Comparison of ENCODE assay signal across 8 cellular contexts in the genomic region with DNA sequence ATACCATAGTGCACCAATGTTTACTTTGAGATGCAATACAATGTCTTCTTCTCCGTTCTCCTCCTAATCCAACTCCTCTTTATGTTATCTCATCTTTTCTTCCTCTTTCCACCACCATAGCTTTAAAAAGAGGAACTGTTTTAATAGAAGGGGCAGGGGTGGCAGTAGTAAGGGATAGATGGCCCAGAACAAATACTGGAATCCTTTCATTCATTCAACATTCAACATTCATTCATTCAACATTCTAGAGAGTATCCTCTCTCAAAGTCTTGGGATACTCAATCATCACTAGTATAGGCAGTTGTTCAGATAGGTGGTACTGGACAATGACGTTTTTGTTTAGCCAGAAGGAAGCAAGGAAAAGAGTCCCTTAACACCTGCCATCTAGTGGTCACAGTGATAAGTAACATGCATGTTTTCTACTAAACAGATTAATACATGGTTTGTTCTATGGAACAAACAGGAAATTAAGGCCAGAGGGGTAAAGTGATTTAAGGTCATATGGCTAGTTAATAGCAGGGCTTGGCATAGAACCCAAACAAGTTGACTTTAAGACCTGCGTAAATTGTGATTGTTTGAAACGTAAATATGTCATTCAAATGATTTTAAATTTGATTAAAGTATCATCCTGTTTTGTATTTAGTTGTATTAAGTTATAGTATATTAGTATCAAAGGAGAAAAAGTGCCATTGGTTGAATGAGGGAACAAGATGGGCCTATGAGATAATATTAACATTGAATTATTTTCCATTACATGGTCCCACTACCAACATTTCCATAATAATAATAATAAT. TPM values are rescaled to one million over a fixed set of nuclear protein-coding genes. Genes with fewer than 3 reads are reported as not detected.
DNase-seq lines count a peak whose midpoint lies in the region; ATAC-seq and TF ChIP-seq lines count a peak whose summit lies in the region.

No MANE protein-coding gene starts in this region.

- H3K79me2 ChIP-seq in MM.1S (ENCODE audit: low read length), result peaks cover 14% of the 10 kb centered on the region

- H3K4me3 ChIP-seq in MM.1S (ENCODE audit: low read length), result no peak overlapping the region
- no peak overlapping the region for H3K4me3 ChIP-seq in esophagus squamous epithelium

- H2AFZ ChIP-seq in MM.1S (ENCODE audit: low read length), result peak overlapping the region; percentile 50

- H3K4me1 Mint-ChIP-seq in progenitor cell of endocrine pancreas (ENCODE audit: low read depth), result peaks cover 8% of the 10 kb centered on the region

- H3K4me2 ChIP-seq in MM.1S (ENCODE audit: low read depth, low read length), result peak overlapping the region; percentile 25; the same call in 1 of the 2 replicates

- peaks cover 17% of the 10 kb centered on the region for H3K4me1 ChIP-seq in MM.1S (ENCODE audit: low read length)
- peaks cover 3 to 24% (median 6%) of the 10 kb centered on the region in 3 donors for H3K4me1 ChIP-seq in esophagus squamous epithelium

- DNase-seq in GM10248 (ENCODE audit: extremely low spot score) (peak; percentile 55), MM.1S (peak; percentile 82), RPMI8226 (peak; percentile 59), esophagus squamous epithelium (lab: John Stamatoyannopoulos, UW) (no peak), progenitor cell of endocrine pancreas (ENCODE audit: low spot score, unreplicated experiment) (no peak), head of caudate nucleus (no peak)

- intact Hi-C loops in esophagus squamous epithelium (cut with DNase I), result no loop called here
- intact Hi-C loops in head of caudate nucleus (cut with DNase I), result no loop called here

- peaks cover 3% of the 10 kb centered on the region for H3K9me3 Mint-ChIP-seq in progenitor cell of endocrine pancreas (ENCODE audit: low read depth)

- no peak overlapping the region for H3K27ac ChIP-seq in MM.1S (ENCODE audit: low read length)
- H3K27ac ChIP-seq in esophagus squamous epithelium, result no peak overlapping the region

- no peak for TF ChIP-seq POLR2A in esophagus squamous epithelium (IDR thresholded peaks at IDR 0.05)

- no peaks in the 10 kb centered on the region for H4K20me1 ChIP-seq in MM.1S (ENCODE audit: insufficient read depth, low read length)

- no peaks in the 10 kb centered on the region for H3K36me3 ChIP-seq in MM.1S (replicated peaks; ENCODE audit: insufficient read depth, low read length)
- H3K36me3 ChIP-seq in esophagus squamous epithelium, result peaks cover 0 to under 1% (median 0%) of the 10 kb centered on the region in 3 donors

- WGBS in esophagus squamous epithelium, 2 donors, result 42 to 47% methylated on average over 4 of the region's 4 CpGs

- peaks cover 3% of the 10 kb centered on the region for H3K27me3 Mint-ChIP-seq in progenitor cell of endocrine pancreas

- H3K27ac Mint-ChIP-seq in progenitor cell of endocrine pancreas, result no peak overlapping the region

- POLR2A ChIA-PET in GM10248 (lab: Yijun Ruan, JAX), result no interaction called here

- no peak overlapping the region for H3K9ac ChIP-seq in MM.1S (ENCODE audit: low read length)

- CTCF ChIA-PET in GM10248 (lab: Yijun Ruan, JAX), result interaction anchor here (0.8 to 1.4 kb wide), 7 partner anchors 9 to 277 kb away, joined by 3 to 6 read pairs (median 3); no protein-coding TSS in a partner anchor

- no peak for ATAC-seq in GM21576 (IDR thresholded peaks at IDR 0.05; ENCODE audit: unreplicated experiment)
- ATAC-seq in GM18520 (IDR thresholded peaks at IDR 0.05; ENCODE audit: unreplicated experiment), result no peak

- TF ChIP-seq CTCF in GM10248 (IDR thresholded peaks at IDR 0.05; ENCODE audit: control extremely low read depth, extremely low read depth, low read depth, missing control alignments) (peak; percentile 39), MM.1S (IDR thresholded peaks at IDR 0.05; ENCODE audit: low read length) (peak; percentile 95), esophagus squamous epithelium (IDR thresholded peaks at IDR 0.05) (peak in 5 of 6 experiments; percentile 18 to 68 (median 50)), progenitor cell of endocrine pancreas (IDR thresholded peaks at IDR 0.05; ENCODE audit: unreplicated experiment) (peak; percentile 65)

- H3K36me3 Mint-ChIP-seq in progenitor cell of endocrine pancreas (ENCODE audit: insufficient read depth), result no peaks in the 10 kb centered on the region

- no peaks in the 10 kb centered on the region for H3K9me3 ChIP-seq in MM.1S (replicated peaks; ENCODE audit: insufficient read depth, low read length)
- H3K9me3 ChIP-seq in esophagus squamous epithelium, result no peaks in the 10 kb centered on the region

- no peaks in the 10 kb centered on the region for H3K9me2 ChIP-seq in MM.1S (replicated peaks; ENCODE audit: insufficient read depth, low read length)

- no peaks in the 10 kb centered on the region for H3K27me3 ChIP-seq in MM.1S (replicated peaks; ENCODE audit: insufficient read depth, low read length)
- peaks cover 0 to 33% (median 0%) of the 10 kb centered on the region in 4 donors for H3K27me3 ChIP-seq in esophagus squamous epithelium

- H3F3A ChIP-seq in MM.1S (ENCODE audit: insufficient read depth, low read length), result no peaks in the 10 kb centered on the region

- no peak overlapping the region for H3K4me3 Mint-ChIP-seq in progenitor cell of endocrine pancreas (ENCODE audit: low read depth)

RNA-seq across cellular contexts. Expression of gene EHHADH, which starts 26.9 kb away (rescaled TPM):
- total RNA-seq in esophagus squamous epithelium, result 1 to 10 TPM; 5.7 to 6.3 (median 5.9) TPM
- total RNA-seq in progenitor cell of endocrine pancreas, result 6.2 and 7.6 TPM in 2 replicates

Comparison
In these comparisons a context has a peak if more than half of its experiments do, and no peak if none do; other contexts are left out.
1. DNase-seq: peak in GM10248 (single experiment), MM.1S (single experiment) and RPMI8226 (single experiment); none in esophagus squamous epithelium (single experiment), progenitor cell of endocrine pancreas (single experiment) and head of caudate nucleus (0 of 42).
2. CTCF ChIP-seq: peak in every context shown above with its lines; median percentile 95 in MM.1S; 65 in progenitor cell of endocrine pancreas; 50 in esophagus squamous epithelium; 39 in GM10248.